9 cellular contexts compared by ENCODE assay signal in the genomic region with DNA sequence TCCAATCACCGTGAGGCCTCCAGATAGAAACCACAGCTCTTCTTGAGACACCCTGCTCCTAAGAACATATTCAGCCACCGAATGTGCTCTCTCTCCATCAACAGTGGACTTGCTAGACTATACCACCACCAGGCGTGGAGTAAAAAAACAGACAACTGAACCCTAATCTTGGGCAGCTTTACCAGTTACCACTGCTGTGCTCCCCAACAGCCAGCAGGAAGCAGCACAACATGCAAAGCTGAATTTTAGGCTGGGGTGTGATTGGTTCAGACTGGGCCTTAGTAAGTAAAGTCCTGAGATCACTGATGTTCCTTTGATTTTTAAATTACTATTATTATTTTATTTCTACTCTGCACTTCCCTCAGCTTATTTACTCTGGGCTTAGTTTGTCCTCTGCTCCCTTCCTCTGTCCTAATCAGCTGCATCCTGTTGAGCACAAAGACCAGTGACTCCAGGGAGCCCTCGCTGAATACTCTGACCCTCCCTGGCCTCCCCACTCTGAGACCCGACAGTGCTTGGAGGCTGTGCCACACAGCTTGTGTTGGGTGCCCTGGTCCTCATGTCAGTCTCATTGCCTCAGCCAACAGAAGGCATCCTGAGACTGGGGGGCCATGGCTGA. TPM values are rescaled to one million over a fixed set of nuclear protein-coding genes. Genes with fewer than 3 reads are reported as not detected.
DNase-seq lines count a peak whose midpoint lies in the region; ATAC-seq, FAIRE-seq and TF ChIP-seq lines count a peak whose summit lies in the region.
"Had no signal": no experiment of that assay in that cellular context is flagged by ENCODE, and none has a peak within 500 bp of the region (broad histone marks: within the 10 kb centered on the region; RNA-seq: fewer than 3 reads in every experiment).

No MANE protein-coding gene starts in this region.

- TF ChIP-seq POLR2A in GM12892 (IDR thresholded peaks at IDR 0.05; ENCODE audit: low read depth, low read length): no peak
- TF ChIP-seq POLR2A in testis (IDR thresholded peaks at IDR 0.05): no peak

- H3K4me1 ChIP-seq in colonic mucosa (no peaks in the 10 kb centered on the region), muscle layer of colon (ENCODE audit: insufficient read depth, low read length) (peaks cover 46% of the 10 kb centered on the region), testis (peaks cover 49% of the 10 kb centered on the region)

- no peaks in the 10 kb centered on the region for H3K27me3 ChIP-seq in colonic mucosa
- H3K27me3 ChIP-seq in muscle layer of colon (ENCODE audit: control insufficient read depth in 1 of 2, insufficient read depth in 2 of 2, low read length in 2 of 2): no peaks in the 10 kb centered on the region
- no peaks in the 10 kb centered on the region for H3K27me3 ChIP-seq in testis

- TF ChIP-seq CTCF in colonic mucosa (IDR thresholded peaks at IDR 0.05) (peak; percentile 87), testis (IDR thresholded peaks at IDR 0.05) (peak; percentile 49 to 83 (median 56))

- peak; percentile 87 for FAIRE-seq in GM12892 (lab: Jason Lieb, UNC)
- FAIRE-seq: islet of Langerhans had no signal

- WGBS in testis, 2 donors: 62 to 69% methylated on average over 5 of the region's 5 CpGs

- H3K4me3 ChIP-seq in colonic mucosa (no peak overlapping the region), muscle layer of colon (ENCODE audit: low read depth in 1 of 2, low read length in 2 of 2) (no peak overlapping the region), testis (no peak overlapping the region)

- DNase-seq in A172 (ENCODE audit: low spot score) (peak; percentile 55), GM12892 (ENCODE audit: insufficient read length) (no peak), NCI-H1694 treated with DMSO at 0.1 percent for 48 hours (lab: John Stamatoyannopoulos, UW) (peak; percentile 59), colonic mucosa (peak; percentile 37), testis (peak; percentile 50)
- DNase-seq in activated CD4-positive, CD25-positive, alpha-beta regulatory T cell treated with anti-CD3 and anti-CD28 coated beads, Interleukin-2, amount 50 U/mL, for 16 hours (ENCODE audit: low read depth, low spot score): peak; percentile 29

- intact Hi-C loops in colonic mucosa (cut with DNase I) (loop anchor here (2.0 kb wide), 1 partner anchor 148 kb away; no protein-coding TSS in a partner anchor), testis (cut with DNase I; ENCODE audit: low total_unique reads) (loop anchor here (10.0 kb wide), 1 partner anchor 144 kb away; no protein-coding TSS in a partner anchor)

- H3K27ac ChIP-seq in colonic mucosa (no peak overlapping the region), muscle layer of colon (ENCODE audit: low read depth, low read length) (peak overlapping the region; percentile 46), testis (peak overlapping the region; percentile 9 to 34)

- H3K36me3 ChIP-seq in colonic mucosa (no peaks in the 10 kb centered on the region), muscle layer of colon (ENCODE audit: insufficient read depth, low read length) (peaks cover 5% of the 10 kb centered on the region), testis (ENCODE audit: low read depth, missing control alignments) (no peaks in the 10 kb centered on the region)

- H3K9me3 ChIP-seq in colonic mucosa: no peaks in the 10 kb centered on the region
- H3K9me3 ChIP-seq in muscle layer of colon (ENCODE audit: low read length): no peaks in the 10 kb centered on the region
- H3K9me3 ChIP-seq in testis: no peaks in the 10 kb centered on the region

- no peak overlapping the region for H3K9ac ChIP-seq in colonic mucosa (ENCODE audit: low read depth in 2 of 2, low read length in 2 of 2)
- no peak overlapping the region for H3K9ac ChIP-seq in muscle layer of colon (ENCODE audit: low read length)

- no peak for ATAC-seq in HG03025 (IDR thresholded peaks at IDR 0.05; ENCODE audit: low FRiP score, unreplicated experiment)

RNA-seq across cellular contexts. Expression of gene MRPL35, which starts 21.9 kb away (rescaled TPM):
- 69.8 and 74.0 TPM in 2 replicates for total RNA-seq in A172 (2014; rRNA removed; shearing (Covaris generic))
- polyA plus RNA-seq in GM12892 (2012; ENCODE audit: missing spikeins): 86.3 TPM
- total RNA-seq in colonic mucosa: 10 to 100 TPM; 88.1 to 88.9 TPM
- 10 to 100 TPM; 25.6 to 28.9 TPM for total RNA-seq in testis
- polyA plus RNA-seq in testis (ENCODE audit: insufficient read depth, low read depth, low replicate concordance): 38.3 TPM

RNA-seq across cellular contexts. Expression of gene IMMT, which starts 25.9 kb away (rescaled TPM):
- total RNA-seq in A172 (2014; rRNA removed; shearing (Covaris generic)): 83.8 and 92.7 TPM in 2 replicates
- polyA plus RNA-seq in GM12892 (2012; ENCODE audit: missing spikeins): 88.2 TPM
- total RNA-seq in colonic mucosa: 100 to 1,000 TPM; 125 to 127 TPM
- 10 to 100 TPM; 80.6 to 87.6 TPM for total RNA-seq in testis
- 99.8 TPM for polyA plus RNA-seq in testis (ENCODE audit: insufficient read depth, low read depth, low replicate concordance)
